In the genomic region with DNA sequence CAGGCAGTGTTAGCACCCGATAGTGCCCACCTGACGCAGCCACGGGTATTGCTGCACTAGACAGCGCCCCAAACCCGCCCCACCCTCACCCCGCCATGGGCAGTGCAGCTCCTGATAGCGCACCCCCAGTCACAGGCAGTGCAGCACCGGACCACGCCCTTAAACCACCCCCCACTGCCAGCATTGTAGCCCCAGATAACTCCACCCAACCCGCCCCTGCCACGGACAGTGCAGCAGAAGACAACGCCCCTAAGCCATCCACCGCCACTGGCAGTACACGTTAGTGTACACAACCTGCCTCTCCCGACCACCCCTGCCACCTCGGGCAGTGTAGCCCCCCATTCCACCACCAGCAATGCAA, we compare ENCODE assay signal across 14 cellular contexts. TPM values are rescaled to one million over a fixed set of nuclear protein-coding genes. Genes with fewer than 3 reads are reported as not detected.
DNase-seq lines count a peak whose midpoint lies in the region; ATAC-seq and TF ChIP-seq lines count a peak whose summit lies in the region.
"Had no signal": no experiment of that assay in that cellular context is flagged by ENCODE, and none has a peak within 500 bp of the region (broad histone marks: within the 10 kb centered on the region; RNA-seq: fewer than 3 reads in every experiment).

No MANE protein-coding gene starts in this region.

- H4K8ac ChIP-seq in mesendoderm (ENCODE audit: low read depth, low read length), result no peak overlapping the region

- H2BK120ac ChIP-seq in mesendoderm (ENCODE audit: low read depth, low read length), result no peak overlapping the region

- H3K27ac ChIP-seq in cardiac muscle cell (peak overlapping the region; percentile 97), colonic mucosa (peak overlapping the region; percentile 85), mesendoderm (ENCODE audit: low read depth, low read length) (no peak overlapping the region)
- H3K27ac ChIP-seq: coronary artery had no signal

- TF ChIP-seq CTCF in cardiac muscle cell (IDR thresholded peaks at IDR 0.05; ENCODE audit: low read depth, low read length) (no peak), colonic mucosa (IDR thresholded peaks at IDR 0.05) (no peak)

- no peak overlapping the region for H3K18ac ChIP-seq in mesendoderm (ENCODE audit: low read length)

- peaks cover 4% of the 10 kb centered on the region for H3K36me3 ChIP-seq in cardiac muscle cell
- no peaks in the 10 kb centered on the region for H3K36me3 ChIP-seq in colonic mucosa
- no peaks in the 10 kb centered on the region for H3K36me3 ChIP-seq in mesendoderm (ENCODE audit: control insufficient read depth, insufficient read depth, low read length)
- H3K36me3 ChIP-seq: WERI-Rb-1 had no signal

- no peak overlapping the region for H3K4me3 Mint-ChIP-seq in T-cell
- no peak overlapping the region for H3K4me3 Mint-ChIP-seq in activated CD4-positive, alpha-beta T cell treated with anti-CD3 and anti-CD28 coated beads, Interleukin-2, amount 10 ng/mL, durations not matched to agents 7 days and 5 days
- H3K4me3 Mint-ChIP-seq: activated naive CD8-positive, alpha-beta T cell; nephron progenitor cell had no signal

- H2BK15ac ChIP-seq in mesendoderm (replicated peaks; ENCODE audit: low read depth), result no peak overlapping the region

- H2AK5ac ChIP-seq in mesendoderm (ENCODE audit: low read length), result no peak overlapping the region

- DNase-seq in cardiac muscle cell (ENCODE audit: low read depth in 1 of 2, low spot score in 1 of 2) (no peak), Right ventricle myocardium inferior (ENCODE audit: missing footprints) (no peak), colonic mucosa (peak; percentile 72), mesendoderm (no peak), KG1 (lab: John Stamatoyannopoulos, UW) (no peak), DMS153 (lab: John Stamatoyannopoulos, UW) (no peak), T-cell (no peak)
- DNase-seq in activated CD4-positive, alpha-beta T cell treated with anti-CD3 and anti-CD28 coated beads, Interleukin-2, amount 10 ng/mL, durations not matched to agents 7 days and 5 days, result no peak

- H3K4me3 ChIP-seq in cardiac muscle cell, result peak overlapping the region; percentile 88
- H3K4me3 ChIP-seq in colonic mucosa, result peak overlapping the region; percentile 44
- H3K4me3 ChIP-seq in mesendoderm (ENCODE audit: low read length), result peak overlapping the region; percentile 6
- H3K4me3 ChIP-seq: coronary artery had no signal

- peak overlapping the region; percentile 76 for H3K56ac ChIP-seq in mesendoderm (ENCODE audit: low read length)

- POLR2A ChIA-PET in T-cell (lab: Charles Lee), result interaction anchor here in 1 of 2 donors (0.6 kb wide), 1 partner anchor 23 kb away, joined by 4 read pairs; no protein-coding TSS in a partner anchor
- POLR2A ChIA-PET in activated CD4-positive, alpha-beta T cell treated with anti-CD3 and anti-CD28 coated beads, Interleukin-2, amount 10 ng/mL, durations not matched to agents 7 days and 5 days (lab: Charles Lee), result no interaction called here

- no peaks in the 10 kb centered on the region for H3K79me2 ChIP-seq in mesendoderm (ENCODE audit: control insufficient read depth, insufficient read depth, low read length)

- no peaks in the 10 kb centered on the region for H3K4me1 ChIP-seq in cardiac muscle cell (ENCODE audit: low read depth)
- H3K4me1 ChIP-seq in colonic mucosa, result no peaks in the 10 kb centered on the region
- H3K4me1 ChIP-seq in mesendoderm (ENCODE audit: control insufficient read depth, low read depth, low read length), result no peaks in the 10 kb centered on the region

- intact Hi-C loops in Right ventricle myocardium inferior (cut with DNase I) (no loop called here), colonic mucosa (cut with DNase I) (loop anchor here (5.0 kb wide), 1 partner anchor 48 kb away; no protein-coding TSS in a partner anchor)

- H3K27me3 Mint-ChIP-seq in T-cell, result peaks cover 15 to 18% of the 10 kb centered on the region in 2 donors
- H3K27me3 Mint-ChIP-seq in activated CD4-positive, alpha-beta T cell treated with anti-CD3 and anti-CD28 coated beads, Interleukin-2, amount 10 ng/mL, durations not matched to agents 7 days and 5 days, result peaks cover 21% of the 10 kb centered on the region

- no peaks in the 10 kb centered on the region for H3K9me3 ChIP-seq in cardiac muscle cell (ENCODE audit: low read depth)
- H3K9me3 ChIP-seq in colonic mucosa, result no peaks in the 10 kb centered on the region

- H3K36me3 Mint-ChIP-seq in T-cell, result no peaks in the 10 kb centered on the region
- no peaks in the 10 kb centered on the region for H3K36me3 Mint-ChIP-seq in activated CD4-positive, alpha-beta T cell treated with anti-CD3 and anti-CD28 coated beads, Interleukin-2, amount 10 ng/mL, durations not matched to agents 7 days and 5 days (ENCODE audit: low read depth)
- H3K36me3 Mint-ChIP-seq: activated naive CD8-positive, alpha-beta T cell had no signal

- H3K23ac ChIP-seq in mesendoderm (ENCODE audit: low read length), result no peak overlapping the region

- H3K27me3 ChIP-seq in cardiac muscle cell (no peaks in the 10 kb centered on the region), colonic mucosa (no peaks in the 10 kb centered on the region), mesendoderm (ENCODE audit: insufficient read depth, low read length, poor library complexity) (no peaks in the 10 kb centered on the region)

- no peak overlapping the region for H3K4ac ChIP-seq in mesendoderm (ENCODE audit: low read depth, low read length)

- H4K5ac ChIP-seq in mesendoderm (ENCODE audit: low read length), result no peak overlapping the region

- H3K4me2 ChIP-seq in mesendoderm (ENCODE audit: low read length), result peak overlapping the region; percentile 47

- H2BK5ac ChIP-seq in mesendoderm (ENCODE audit: low read length), result no peak overlapping the region

- no CpG with 5 or more reads among the region's 16 CpGs for WGBS in mesendoderm (ENCODE audit: extremely low coverage, insufficient coverage, low lambda C conversion rate)

- H3K4me1 Mint-ChIP-seq in T-cell, result no peaks in the 10 kb centered on the region
- no peaks in the 10 kb centered on the region for H3K4me1 Mint-ChIP-seq in activated CD4-positive, alpha-beta T cell treated with anti-CD3 and anti-CD28 coated beads, Interleukin-2, amount 10 ng/mL, durations not matched to agents 7 days and 5 days

- ATAC-seq in Right ventricle myocardium inferior, result no peak
- ATAC-seq in T-cell (replicated peaks in 1 of 4), result no peak

- H3K79me1 ChIP-seq in mesendoderm (ENCODE audit: low read length), result no peaks in the 10 kb centered on the region

- CTCF ChIA-PET in T-cell (lab: Charles Lee), result no interaction called here
- CTCF ChIA-PET in activated CD4-positive, alpha-beta T cell treated with anti-CD3 and anti-CD28 coated beads, Interleukin-2, amount 10 ng/mL, durations not matched to agents 7 days and 5 days (lab: Charles Lee), result interaction anchor here (1.3 kb wide), 1 partner anchor 12 kb away, joined by 3 read pairs; no protein-coding TSS in a partner anchor

- no peaks in the 10 kb centered on the region for H3K9me3 Mint-ChIP-seq in T-cell
- H3K9me3 Mint-ChIP-seq in activated CD4-positive, alpha-beta T cell treated with anti-CD3 and anti-CD28 coated beads, Interleukin-2, amount 10 ng/mL, durations not matched to agents 7 days and 5 days, result no peaks in the 10 kb centered on the region

- H3K27ac Mint-ChIP-seq in T-cell, result no peak overlapping the region
- H3K27ac Mint-ChIP-seq in activated CD4-positive, alpha-beta T cell treated with anti-CD3 and anti-CD28 coated beads, Interleukin-2, amount 10 ng/mL, durations not matched to agents 7 days and 5 days, result no peak overlapping the region
- H3K27ac Mint-ChIP-seq: activated naive CD8-positive, alpha-beta T cell; nephron progenitor cell had no signal

- peak overlapping the region in 1 of 2 donors; percentile 87 for H3K9ac ChIP-seq in colonic mucosa (ENCODE audit: low read depth in 2 of 2, low read length in 2 of 2)
- H3K9ac ChIP-seq in mesendoderm (ENCODE audit: low read length), result peak overlapping the region; percentile 54

RNA-seq across cellular contexts. Expression of a gene that starts 0.8 kb away (rescaled TPM):
- total RNA-seq in cardiac muscle cell (11.5 and 24.4 TPM in 2 replicates), Right ventricle myocardium inferior (not detected), colonic mucosa (1 to 10 TPM; 2.1 to 2.5 TPM), T-cell (not detected)
- 10.6 and 25.3 TPM in 2 replicates for polyA plus RNA-seq in cardiac muscle cell
- 1.5 TPM for polyA plus RNA-seq in mesendoderm (2013, experiment 1 of 2)
- polyA plus RNA-seq in mesendoderm (2013, experiment 2 of 2), result 2.1 TPM
- total RNA-seq in activated CD4-positive, alpha-beta T cell treated with anti-CD3 and anti-CD28 coated beads, Interleukin-2, amount 10 ng/mL, durations not matched to agents 7 days and 5 days, result not detected
- polyA plus RNA-seq: AG04450 had no signal

RNA-seq across cellular contexts. Expression of a gene that starts 39.6 kb away (rescaled TPM):
- total RNA-seq in cardiac muscle cell, result not detected in 2 replicates
- polyA plus RNA-seq in cardiac muscle cell, result 0.32 TPM in 2 replicates
- 0.54 TPM for total RNA-seq in Right ventricle myocardium inferior
- total RNA-seq in colonic mucosa, result not detected
- 0.03 TPM for polyA plus RNA-seq in mesendoderm (2013, experiment 1 of 2)
- polyA plus RNA-seq in mesendoderm (2013, experiment 2 of 2), result 0.03 TPM
- total RNA-seq in T-cell, result not detected
- total RNA-seq in activated CD4-positive, alpha-beta T cell treated with anti-CD3 and anti-CD28 coated beads, Interleukin-2, amount 10 ng/mL, durations not matched to agents 7 days and 5 days, result not detected
- total RNA-seq: NCI-H460 had no signal
- polyA plus RNA-seq: AG04450 had no signal

Comparison
In these comparisons a context has a peak if more than half of its experiments do, and no peak if none do; other contexts are left out.
1. H3K4me3 ChIP-seq: peak in every context shown above with its lines; median percentile 88 in cardiac muscle cell; 44 in colonic mucosa; 6 in mesendoderm.